ENCODE assay signal across 9 cellular contexts in the genomic region with DNA sequence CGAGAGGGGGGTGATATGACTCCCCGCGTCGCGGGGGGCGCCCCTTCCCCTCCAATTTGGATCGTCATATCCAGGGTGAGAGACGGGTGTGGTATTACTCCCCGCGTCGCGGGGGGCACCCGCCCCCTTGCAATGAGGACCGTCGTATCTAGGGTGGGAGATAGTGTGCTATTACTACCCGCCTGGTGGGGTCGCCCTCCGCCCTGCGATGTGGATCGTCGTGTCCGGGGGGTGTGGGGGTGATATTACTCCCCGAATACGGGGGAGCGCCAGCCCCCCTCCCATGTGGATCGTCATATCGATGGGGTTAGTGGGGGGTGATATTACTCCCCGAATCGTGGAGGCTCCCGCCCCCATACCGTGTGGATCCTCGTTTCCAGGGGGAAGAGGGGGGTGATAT. TPM values are rescaled to one million over a fixed set of nuclear protein-coding genes. Genes with fewer than 3 reads are reported as not detected.
DNase-seq lines count a peak whose midpoint lies in the region; ATAC-seq lines count a peak whose summit lies in the region.
"Had no signal": no experiment of that assay in that cellular context is flagged by ENCODE, and none has a peak within 500 bp of the region (broad histone marks: within the 10 kb centered on the region; RNA-seq: fewer than 3 reads in every experiment).

No MANE protein-coding gene starts in this region.

- ATAC-seq in GM19324 (IDR thresholded peaks at IDR 0.05; ENCODE audit: low FRiP score, unreplicated experiment), result no peak
- ATAC-seq: HCT116 had no signal

- H3K4me3 ChIP-seq in HUES48 (ENCODE audit: low read depth, low read length) (peak overlapping the region; percentile 67), iPS DF 6.9 (ENCODE audit: low read length) (peak overlapping the region; percentile 43; the same call in 1 of the 2 replicates)

- no peak overlapping the region for H3K9ac ChIP-seq in HUES48 (ENCODE audit: low read depth, low read length)

- DNase-seq in activated gamma-delta T cell (lab: John Stamatoyannopoulos, UW), result peak; percentile 19
- no peak for DNase-seq in iPS DF 6.9 (ENCODE audit: low read depth, low spot score)
- DNase-seq in stimulated activated CD8-positive, alpha-beta memory T cell treated with anti-CD3 and anti-CD28 coated beads, Interleukin-15, amount 100 ng/mL, for 1 hour (ENCODE audit: low read depth), result peak; percentile 18
- DNase-seq in NCI-H226, result no peak
- no peak for DNase-seq in KG1 (lab: John Stamatoyannopoulos, UW)
- no peak for DNase-seq in H4 (ENCODE audit: low spot score)

- H3K36me3 ChIP-seq in HUES48 (ENCODE audit: control insufficient read depth, insufficient read depth, low read length), result no peaks in the 10 kb centered on the region
- no peaks in the 10 kb centered on the region for H3K36me3 ChIP-seq in iPS DF 6.9 (ENCODE audit: control insufficient read depth, insufficient read depth, low read length)

- no peaks in the 10 kb centered on the region for H3K9me3 ChIP-seq in HUES48 (ENCODE audit: control insufficient read depth, insufficient read depth, low read length)
- no peaks in the 10 kb centered on the region for H3K9me3 ChIP-seq in iPS DF 6.9 (ENCODE audit: control insufficient read depth, insufficient read depth, low read length)

- no CpG with 5 or more reads among the region's 32 CpGs for WGBS in iPS DF 6.9 (ENCODE audit: insufficient coverage, insufficient read length)

- H3K27ac ChIP-seq in HUES48 (ENCODE audit: low read depth, low read length) (no peak overlapping the region), iPS DF 6.9 (ENCODE audit: low read length) (no peak overlapping the region)

- H3K27me3 ChIP-seq in HUES48 (ENCODE audit: control insufficient read depth, insufficient read depth, low read length), result peaks cover 13% of the 10 kb centered on the region
- H3K27me3 ChIP-seq in iPS DF 6.9 (ENCODE audit: control insufficient read depth, insufficient read depth, low read length), result no peaks in the 10 kb centered on the region

- H3K4me1 ChIP-seq in HUES48 (ENCODE audit: control insufficient read depth, insufficient read depth, low read length) (no peaks in the 10 kb centered on the region), iPS DF 6.9 (ENCODE audit: control insufficient read depth, insufficient read depth, low read length) (no peaks in the 10 kb centered on the region)

RNA-seq across cellular contexts. Expression of gene RGCC, which starts 29.2 kb away (rescaled TPM):
- 13.7 and 14.8 TPM in 2 replicates for total RNA-seq in H4 (2014; rRNA removed; shearing (Covaris generic))

Comparison
In these comparisons a context has a peak if more than half of its experiments do, and no peak if none do; other contexts are left out.
1. DNase-seq: peak in activated gamma-delta T cell (single experiment) and stimulated activated CD8-positive, alpha-beta memory T cell treated with anti-CD3 and anti-CD28 coated beads, Interleukin-15, amount 100 ng/mL, for 1 hour (single experiment); none in iPS DF 6.9 (single experiment), NCI-H226 (single experiment), KG1 (single experiment) and H4 (single experiment).